16 cellular contexts compared by ENCODE assay signal in the genomic region with DNA sequence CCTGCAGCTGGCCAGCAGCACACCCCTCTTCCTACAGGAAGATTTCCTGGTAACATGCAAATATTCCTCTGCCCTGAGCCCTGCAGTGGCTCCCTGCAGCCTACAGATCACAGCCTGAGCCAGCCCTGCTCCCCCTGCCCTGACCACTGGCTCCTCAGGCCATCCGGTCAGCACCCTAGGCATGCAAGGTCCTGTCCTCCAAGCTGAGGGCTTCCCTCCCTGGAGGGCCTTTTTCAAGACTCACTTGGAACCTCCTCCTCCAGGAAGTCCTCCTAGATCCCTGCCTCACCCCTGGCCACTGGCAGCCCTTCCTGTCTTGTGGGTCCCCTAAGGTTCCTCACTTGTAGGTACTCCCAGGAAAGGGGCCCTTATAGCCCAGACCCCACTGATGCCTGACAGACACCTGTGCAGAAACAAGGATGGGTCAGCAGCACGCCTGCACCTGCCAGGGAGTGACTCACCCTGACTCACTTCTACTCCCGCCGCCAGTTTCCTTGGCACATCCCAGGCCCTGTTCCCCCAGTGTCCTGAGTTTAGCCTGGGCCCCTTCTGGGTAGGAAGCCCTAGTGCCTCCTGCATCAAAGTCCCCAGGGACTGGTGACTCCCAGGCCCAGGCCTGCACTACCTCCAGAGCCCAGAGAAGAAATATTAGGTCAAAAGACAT. TPM values are rescaled to one million over a fixed set of nuclear protein-coding genes. Genes with fewer than 3 reads are reported as not detected.
DNase-seq lines count a peak whose midpoint lies in the region; ATAC-seq, FAIRE-seq and TF ChIP-seq lines count a peak whose summit lies in the region.
"Had no signal": no experiment of that assay in that cellular context is flagged by ENCODE, and none has a peak within 500 bp of the region (broad histone marks: within the 10 kb centered on the region; RNA-seq: fewer than 3 reads in every experiment).

No MANE protein-coding gene starts in this region.

- H3K4me3 Mint-ChIP-seq in stimulated activated naive B cell treated with anti-CD40 and anti-IgM and Interleukin-4, amounts not matched to agents 10 μg/mL and 1 μg/mL and 100 μg/mL, for 72 hours = no peak overlapping the region
- H3K4me3 Mint-ChIP-seq: activated naive CD4-positive, alpha-beta T cell treated with anti-CD3 and anti-CD28 coated beads, Interleukin-2, amount 50 U/mL, for 24 hours had no signal

- no peak for TF ChIP-seq POLR2A in H54 (IDR thresholded peaks at IDR 0.05; ENCODE audit: low read depth, low read length)

- peaks cover 8 to 17% of the 10 kb centered on the region in 2 donors for H3K4me1 Mint-ChIP-seq in stimulated activated naive B cell treated with anti-CD40 and anti-IgM and Interleukin-4, amounts not matched to agents 10 μg/mL and 1 μg/mL and 100 μg/mL, for 72 hours

- H3K27me3 Mint-ChIP-seq in stimulated activated naive B cell treated with anti-CD40 and anti-IgM and Interleukin-4, amounts not matched to agents 10 μg/mL and 1 μg/mL and 100 μg/mL, for 72 hours = peaks cover 45 to 52% of the 10 kb centered on the region in 2 donors

- H3K4me3 ChIP-seq in fibroblast of pulmonary artery (replicated peaks; ENCODE audit: low read depth, low read length) = no peak overlapping the region

- DNase-seq in A172 (ENCODE audit: low spot score) (peak; percentile 83), H54 (ENCODE audit: insufficient read length, low spot score) (peak; percentile 90), RKO (ENCODE audit: low spot score) (peak; percentile 78), fibroblast of pulmonary artery (ENCODE audit: low read depth) (peak; percentile 22), iPS-NIHi7 (ENCODE audit: extremely low spot score) (no peak)
- no peak for DNase-seq in stimulated activated naive B cell treated with anti-CD40 and anti-IgM and Interleukin-4, amounts not matched to agents 10 μg/mL and 1 μg/mL and 100 μg/mL, for 72 hours
- DNase-seq: effector CD8-positive, alpha-beta T cell; foreskin melanocyte; NCI-H1417 treated with DMSO at 0.1 percent for 48 hours; stimulated activated CD4-positive, alpha-beta T cell treated with anti-CD3 and anti-CD28 coated beads, Interleukin-4, amount 100 ng/mL, for 24 hours; T-helper 17 cell had no signal

- ATAC-seq in stimulated activated naive B cell treated with anti-CD40 and anti-IgM and Interleukin-4, amounts not matched to agents 10 μg/mL and 1 μg/mL and 100 μg/mL, for 72 hours (replicated peaks) = no peak
- ATAC-seq in HG03565 (IDR thresholded peaks at IDR 0.05; ENCODE audit: unreplicated experiment) (no peak), HG03097 (IDR thresholded peaks at IDR 0.05; ENCODE audit: low FRiP score, unreplicated experiment) (no peak)
- ATAC-seq: activated CD4-positive, CD25-positive, alpha-beta regulatory T cell treated with anti-CD3 and anti-CD28 coated beads, Interleukin-2, amount 50 U/mL, for 24 hours; sciatic nerve; T-helper 17 cell had no signal

- TF ChIP-seq CTCF in fibroblast of pulmonary artery (IDR thresholded peaks at IDR 0.05; ENCODE audit: low read length, missing control alignments) = no peak

- no peak overlapping the region for H3K27ac Mint-ChIP-seq in stimulated activated naive B cell treated with anti-CD40 and anti-IgM and Interleukin-4, amounts not matched to agents 10 μg/mL and 1 μg/mL and 100 μg/mL, for 72 hours
- H3K27ac Mint-ChIP-seq: activated naive CD4-positive, alpha-beta T cell treated with anti-CD3 and anti-CD28 coated beads, Interleukin-2, amount 50 U/mL, for 24 hours; T-helper 17 cell had no signal

- FAIRE-seq in H54 (lab: Jason Lieb, UNC) = no peak

- no peaks in the 10 kb centered on the region for H3K36me3 Mint-ChIP-seq in stimulated activated naive B cell treated with anti-CD40 and anti-IgM and Interleukin-4, amounts not matched to agents 10 μg/mL and 1 μg/mL and 100 μg/mL, for 72 hours
- H3K36me3 Mint-ChIP-seq: activated naive CD4-positive, alpha-beta T cell treated with anti-CD3 and anti-CD28 coated beads, Interleukin-2, amount 50 U/mL, for 24 hours had no signal

- H3K9me3 Mint-ChIP-seq in stimulated activated naive B cell treated with anti-CD40 and anti-IgM and Interleukin-4, amounts not matched to agents 10 μg/mL and 1 μg/mL and 100 μg/mL, for 72 hours = no peaks in the 10 kb centered on the region
- H3K9me3 Mint-ChIP-seq: activated naive CD4-positive, alpha-beta T cell treated with anti-CD3 and anti-CD28 coated beads, Interleukin-2, amount 50 U/mL, for 24 hours had no signal

RNA-seq across cellular contexts. Expression of a gene that starts 3.2 kb away (rescaled TPM):
- 4.8 and 5.2 TPM in 2 replicates for total RNA-seq in A172 (2014; rRNA removed; shearing (Covaris generic))

RNA-seq across cellular contexts. Expression of a gene that starts 26.5 kb away (rescaled TPM):
- total RNA-seq in A172 (2014; rRNA removed; shearing (Covaris generic)) = 85.8 and 92.7 TPM in 2 replicates

RNA-seq across cellular contexts. Expression of a gene that starts 31.3 kb away (rescaled TPM):
- total RNA-seq in A172 (2014; rRNA removed; shearing (Covaris generic)) = 70.0 and 76.8 TPM in 2 replicates

Comparison
In these comparisons a context has a peak if more than half of its experiments do, and no peak if none do; other contexts are left out.
1. DNase-seq: peak in A172 (single experiment), H54 (single experiment), RKO (single experiment) and fibroblast of pulmonary artery (single experiment); none in iPS-NIHi7 (single experiment) and stimulated activated naive B cell treated with anti-CD40 and anti-IgM and Interleukin-4, amounts not matched to agents 10 μg/mL and 1 μg/mL and 100 μg/mL, for 72 hours (single experiment).